In the genomic region with DNA sequence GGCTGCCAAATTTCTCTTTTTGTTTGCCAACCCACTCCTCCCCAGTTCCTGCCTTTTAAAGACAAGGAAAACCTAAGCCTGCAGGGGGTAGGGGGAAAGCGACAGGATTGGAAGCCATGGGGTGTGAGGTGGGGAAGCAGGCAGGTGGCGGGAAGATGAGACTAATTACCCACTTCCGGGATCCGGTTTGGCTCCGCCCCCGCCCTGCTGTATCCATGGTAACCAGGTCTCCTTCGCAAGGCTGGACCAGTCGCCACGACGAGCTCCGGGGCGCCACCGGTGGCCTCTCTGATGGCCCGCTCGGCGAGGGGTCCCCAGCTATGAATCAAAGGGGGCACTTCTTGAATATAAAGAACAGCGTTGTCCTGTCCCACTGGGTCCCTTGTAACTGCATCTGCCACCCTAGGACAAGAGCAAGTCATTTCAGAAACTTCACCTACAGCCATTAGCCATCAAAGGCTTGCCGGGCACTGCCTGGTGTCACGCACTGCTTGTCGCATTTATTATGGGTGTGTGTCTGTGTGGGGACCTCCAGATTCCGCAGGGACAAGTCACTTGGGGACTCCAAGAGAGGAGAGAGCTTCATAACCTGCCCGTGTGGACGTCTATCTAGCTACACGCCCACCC, we compare ENCODE assay signal across 9 cellular contexts. TPM values are rescaled to one million over a fixed set of nuclear protein-coding genes. Genes with fewer than 3 reads are reported as not detected.
DNase-seq lines count a peak whose midpoint lies in the region; ATAC-seq and TF ChIP-seq lines count a peak whose summit lies in the region.
"Had no signal": no experiment of that assay in that cellular context is flagged by ENCODE, and none has a peak within 500 bp of the region (broad histone marks: within the 10 kb centered on the region; RNA-seq: fewer than 3 reads in every experiment).

No MANE protein-coding gene starts in this region.

- TF ChIP-seq CTCF in smooth muscle cell (IDR thresholded peaks at IDR 0.05; ENCODE audit: borderline replicate concordance, insufficient read depth, poor library complexity, severe bottlenecking) (no peak), esophagus muscularis mucosa (IDR thresholded peaks at IDR 0.05) (no peak)

- no peaks in the 10 kb centered on the region for H3K79me2 ChIP-seq in smooth muscle cell (ENCODE audit: low read depth)

- ATAC-seq in stimulated activated naive CD8-positive, alpha-beta T cell treated with anti-CD3 and anti-CD28 coated beads, Interleukin-15, Interleukin-2, amounts not matched to agents 100 U/mL and 50 U/mL, for 24 hours: peak; percentile 40

- H3K4me3 ChIP-seq in smooth muscle cell (no peak overlapping the region), esophagus muscularis mucosa (no peak overlapping the region)

- H3K27ac ChIP-seq in smooth muscle cell (ENCODE audit: low read depth) (no peak overlapping the region), esophagus muscularis mucosa (replicated peaks in 1 of 4) (no peak overlapping the region)
- H3K27ac ChIP-seq: VCaP had no signal

- H3K4me1 ChIP-seq in smooth muscle cell (ENCODE audit: low read depth) (no peaks in the 10 kb centered on the region), esophagus muscularis mucosa (no peaks in the 10 kb centered on the region)

- no peaks in the 10 kb centered on the region for H3F3A ChIP-seq in smooth muscle cell (ENCODE audit: low read depth)

- TF ChIP-seq POLR2A in esophagus muscularis mucosa (IDR thresholded peaks at IDR 0.05; ENCODE audit: low read depth): no peak

- H3K4me2 ChIP-seq in smooth muscle cell: no peak overlapping the region

- H3K9ac ChIP-seq in smooth muscle cell (ENCODE audit: low read depth): no peak overlapping the region

- no peak for TF ChIP-seq EP300 in esophagus muscularis mucosa (IDR thresholded peaks at IDR 0.05)

- DNase-seq in DMS79 (lab: John Stamatoyannopoulos, UW): peak; percentile 78
- DNase-seq in NCI-H2107 (lab: John Stamatoyannopoulos, UW): peak; percentile 42
- DNase-seq in activated T-cell treated with anti-CD3 and anti-CD28 coated beads for 1 hour (ENCODE audit: low read depth): peak; percentile 39
- DNase-seq in kidney tubule cell (ENCODE audit: low spot score): peak; percentile 22
- DNase-seq in stimulated activated naive CD8-positive, alpha-beta T cell treated with anti-CD3 and anti-CD28 coated beads, Interleukin-15, Interleukin-2, amounts not matched to agents 100 U/mL and 50 U/mL, for 24 hours: peak; percentile 69
- DNase-seq in smooth muscle cell (lab: John Stamatoyannopoulos, UW; ENCODE audit: unreplicated experiment): no peak
- no peak for DNase-seq in esophagus muscularis mucosa (ENCODE audit: extremely low spot score)
- no peak for DNase-seq in posterior vena cava (ENCODE audit: low spot score)

- peaks cover 3% of the 10 kb centered on the region for H4K20me1 ChIP-seq in smooth muscle cell (ENCODE audit: low read depth)

- intact Hi-C loops in esophagus muscularis mucosa (cut with DNase I): no loop called here
- intact Hi-C loops in posterior vena cava (cut with DNase I): no loop called here

- WGBS in smooth muscle cell (ENCODE audit: low lambda C conversion rate): 24% methylated on average over 24 of the region's 24 CpGs
- WGBS in esophagus muscularis mucosa: 16% methylated on average over 24 of the region's 24 CpGs

- H3K36me3 ChIP-seq in smooth muscle cell (ENCODE audit: low read depth): no peaks in the 10 kb centered on the region
- H3K36me3 ChIP-seq in esophagus muscularis mucosa: no peaks in the 10 kb centered on the region

- H3K9me3 ChIP-seq in smooth muscle cell (replicated peaks; ENCODE audit: low read depth) (no peaks in the 10 kb centered on the region), esophagus muscularis mucosa (no peaks in the 10 kb centered on the region)

- H3K27me3 ChIP-seq in smooth muscle cell (ENCODE audit: low read depth): peaks cover 21% of the 10 kb centered on the region
- peaks cover 0 to 37% (median 0%) of the 10 kb centered on the region in 4 donors for H3K27me3 ChIP-seq in esophagus muscularis mucosa

- H2AFZ ChIP-seq in smooth muscle cell (ENCODE audit: low read depth): no peak overlapping the region

RNA-seq across cellular contexts. Expression of a gene that starts 55.4 kb away (rescaled TPM):
- 6.9 and 8.7 TPM in 2 replicates for total RNA-seq in smooth muscle cell
- 3.0 and 3.7 TPM in 2 replicates for polyA plus RNA-seq in smooth muscle cell
- total RNA-seq in esophagus muscularis mucosa: 10 to 100 TPM; 22.5 to 31.7 (median 28.4) TPM
- total RNA-seq in posterior vena cava: 10 to 100 TPM; 13.0 to 17.9 TPM

Comparison
In these comparisons a context has a peak if more than half of its experiments do, and no peak if none do; other contexts are left out.
1. DNase-seq: peak in DMS79 (single experiment), NCI-H2107 (single experiment), activated T-cell treated with anti-CD3 and anti-CD28 coated beads for 1 hour (single experiment), kidney tubule cell (single experiment) and stimulated activated naive CD8-positive, alpha-beta T cell treated with anti-CD3 and anti-CD28 coated beads, Interleukin-15, Interleukin-2, amounts not matched to agents 100 U/mL and 50 U/mL, for 24 hours (single experiment); none in smooth muscle cell (single experiment), esophagus muscularis mucosa (single experiment) and posterior vena cava (single experiment).